Comparison of ENCODE assay signal across 24 cellular contexts in the genomic region with DNA sequence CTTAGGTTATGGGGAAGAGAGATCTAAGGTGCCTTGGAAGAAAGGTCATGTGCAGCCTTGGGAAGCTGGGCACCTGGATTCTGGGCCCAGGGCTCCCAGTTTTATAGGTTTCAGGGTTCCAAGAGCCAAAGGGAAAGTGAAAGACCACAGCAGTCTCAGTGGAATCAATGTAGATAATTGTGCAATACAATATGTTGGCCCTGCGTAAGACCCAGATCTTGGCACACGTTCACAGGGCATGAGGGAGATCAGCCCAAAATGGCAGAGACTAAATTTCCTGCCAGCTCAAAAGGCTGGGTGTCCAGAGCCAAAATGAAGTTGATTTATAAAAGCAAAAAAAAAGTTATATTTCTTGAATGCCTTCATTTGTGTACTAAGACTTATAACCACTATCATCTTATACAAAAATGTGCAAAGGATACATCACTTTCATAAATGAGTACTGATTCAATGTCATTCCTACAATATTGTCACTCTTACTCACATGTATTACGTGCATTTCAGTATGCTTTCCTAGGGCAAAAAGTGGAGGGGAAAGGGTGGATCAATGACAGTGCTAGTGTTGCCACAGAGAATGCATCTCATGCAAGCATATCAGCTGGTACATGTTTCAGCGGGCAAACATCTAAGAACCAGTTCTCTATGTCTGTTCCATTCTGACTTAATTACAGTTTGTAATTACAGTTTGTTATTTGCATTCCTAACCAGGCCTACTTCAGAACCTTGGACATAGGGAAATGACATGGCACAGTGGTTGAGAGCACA. TPM values are rescaled to one million over a fixed set of nuclear protein-coding genes. Genes with fewer than 3 reads are reported as not detected.
DNase-seq lines count a peak whose midpoint lies in the region; ATAC-seq and TF ChIP-seq lines count a peak whose summit lies in the region.
"Had no signal": no experiment of that assay in that cellular context is flagged by ENCODE, and none has a peak within 500 bp of the region (broad histone marks: within the 10 kb centered on the region; RNA-seq: fewer than 3 reads in every experiment).

No MANE protein-coding gene starts in this region.

- H3K79me2 ChIP-seq in GM23338 (replicated peaks; ENCODE audit: insufficient read depth): no peaks in the 10 kb centered on the region

- H3K4me3 Mint-ChIP-seq in GM23338: no peak overlapping the region
- H3K4me3 Mint-ChIP-seq: CD4-positive, alpha-beta T cell; T-cell had no signal

- TF ChIP-seq CTCF in GM23338 (conservative IDR thresholded peaks at IDR 0.05; ENCODE audit: low read depth in 2 of 2) (no peak), epithelial cell of esophagus (IDR thresholded peaks at IDR 0.05; ENCODE audit: insufficient read depth, low read depth, low read length, missing control alignments) (no peak), right lobe of liver (IDR thresholded peaks at IDR 0.05) (no peak), colonic mucosa (IDR thresholded peaks at IDR 0.05) (no peak)

- peaks cover 25% of the 10 kb centered on the region for H3K4me1 Mint-ChIP-seq in GM23338
- H3K4me1 Mint-ChIP-seq: T-cell had no signal

- peaks cover 5% of the 10 kb centered on the region for H3K27me3 Mint-ChIP-seq in GM23338 (ENCODE audit: insufficient read depth, low read depth, poor library complexity)

- 52% methylated on average over 4 of the region's 4 CpGs for WGBS in right lobe of liver (ENCODE audit: insufficient coverage, low coverage, low lambda C conversion rate, missing lambda C conversion rate)

- H3K9ac ChIP-seq in colonic mucosa (ENCODE audit: low read depth in 2 of 2, low read length in 2 of 2): no peak overlapping the region
- H3K9ac ChIP-seq: BLaER1 treated with 17β-estradiol and CSF1 and Interleukin-3, amounts not matched to agents 10 nM and 100 nM had no signal

- TF ChIP-seq POLR2A in right lobe of liver (IDR thresholded peaks at IDR 0.05): no peak

- H3K4me1 ChIP-seq in GM23338 (ENCODE audit: insufficient read depth): peaks cover 9% of the 10 kb centered on the region
- H3K4me1 ChIP-seq in right lobe of liver: no peaks in the 10 kb centered on the region
- no peaks in the 10 kb centered on the region for H3K4me1 ChIP-seq in colonic mucosa
- H3K4me1 ChIP-seq: A549, SJSA1 had no signal

- H3K9me3 Mint-ChIP-seq in GM23338: no peaks in the 10 kb centered on the region
- H3K9me3 Mint-ChIP-seq: CD4-positive, alpha-beta T cell; T-cell had no signal

- no peaks in the 10 kb centered on the region for H3K36me3 Mint-ChIP-seq in GM23338 (ENCODE audit: low read depth)
- H3K36me3 Mint-ChIP-seq: T-cell had no signal

- intact Hi-C loops in right lobe of liver (cut with DNase I): no loop called here
- intact Hi-C loops in colonic mucosa (cut with DNase I): no loop called here

- no peaks in the 10 kb centered on the region for H4K20me1 ChIP-seq in GM23338 (replicated peaks; ENCODE audit: insufficient read depth)
- H4K20me1 ChIP-seq: BLaER1 treated with 17β-estradiol and CSF1 and Interleukin-3, amounts not matched to agents 10 nM and 100 nM had no signal

- no peak overlapping the region for H3K27ac Mint-ChIP-seq in GM23338
- H3K27ac Mint-ChIP-seq: CD4-positive, alpha-beta T cell; T-cell had no signal

- no peaks in the 10 kb centered on the region for H3K9me3 ChIP-seq in right lobe of liver
- H3K9me3 ChIP-seq in colonic mucosa: no peaks in the 10 kb centered on the region
- H3K9me3 ChIP-seq: A549, SJSA1 had no signal

- H3K36me3 ChIP-seq in GM23338 (ENCODE audit: insufficient read depth): no peaks in the 10 kb centered on the region
- no peaks in the 10 kb centered on the region for H3K36me3 ChIP-seq in right lobe of liver
- no peaks in the 10 kb centered on the region for H3K36me3 ChIP-seq in colonic mucosa
- H3K36me3 ChIP-seq: SJSA1 had no signal

- H2AFZ ChIP-seq in GM23338: 0 out of 2 replicates have a peak overlapping the region, but pooled peaks have one; percentile 44
- H2AFZ ChIP-seq: PC-9 had no signal

- no peak overlapping the region for H3K27ac ChIP-seq in GM23338 (ENCODE audit: low read depth)
- no peak overlapping the region for H3K27ac ChIP-seq in right lobe of liver
- H3K27ac ChIP-seq in colonic mucosa: no peak overlapping the region
- H3K27ac ChIP-seq: A549; BLaER1 treated with 17β-estradiol and CSF1 and Interleukin-3, amounts not matched to agents 10 nM and 100 nM; PC-9; SJSA1 had no signal

- H3K4me2 ChIP-seq in GM23338: no peak overlapping the region
- H3K4me2 ChIP-seq: A549, PC-9 had no signal

- H3F3A ChIP-seq in GM23338 (replicated peaks; ENCODE audit: low read depth): no peaks in the 10 kb centered on the region

- ATAC-seq in GM23338: no peak
- ATAC-seq in right lobe of liver: peak; percentile 45 to 88 (median 80)
- ATAC-seq in HG03135 (IDR thresholded peaks at IDR 0.05; ENCODE audit: unreplicated experiment): no peak
- ATAC-seq: A549, HCT116, Right ventricle myocardium inferior, T-cell had no signal

- H3K4me3 ChIP-seq in GM23338 (no peak overlapping the region), epithelial cell of esophagus (ENCODE audit: low read length) (no peak overlapping the region), right lobe of liver (no peak overlapping the region), colonic mucosa (no peak overlapping the region)
- H3K4me3 ChIP-seq: A549; BLaER1 treated with 17β-estradiol and CSF1 and Interleukin-3, amounts not matched to agents 10 nM and 100 nM; PC-9; SJSA1 had no signal

- H3K27me3 ChIP-seq in GM23338 (ENCODE audit: insufficient read depth): no peaks in the 10 kb centered on the region
- H3K27me3 ChIP-seq in right lobe of liver: no peaks in the 10 kb centered on the region
- no peaks in the 10 kb centered on the region for H3K27me3 ChIP-seq in colonic mucosa
- H3K27me3 ChIP-seq: BLaER1 treated with 17β-estradiol and CSF1 and Interleukin-3, amounts not matched to agents 10 nM and 100 nM; SJSA1 had no signal

- peaks cover 2% of the 10 kb centered on the region for H3K9me2 ChIP-seq in GM23338 (ENCODE audit: insufficient read depth)

- DNase-seq in GM23338 (ENCODE audit: low spot score): no peak
- peak; percentile 90 to 92 for DNase-seq in NCI-H526 (lab: John Stamatoyannopoulos, UW)
- peak; percentile 33 for DNase-seq in epithelial cell of esophagus (ENCODE audit: low read depth)
- peak in 1 of 3 donors; percentile 56 for DNase-seq in right lobe of liver
- DNase-seq in NCI-H345 treated with DMSO at 0.1 percent for 48 hours (lab: John Stamatoyannopoulos, UW; ENCODE audit: unreplicated experiment): no peak
- no peak for DNase-seq in colonic mucosa
- DNase-seq: AML-193; CD4-positive, alpha-beta T cell; DMS79; EL; GDM1; KG1; MM.1S; NCI-H2029; NCI-H774; NK-92 treated with Interleukin-12 subunit alpha and Interleukin-12 subunit beta, amount 100 ng/mL, for 24 hours; PC-9; T-cell had no signal

TF ChIP-seq in GM23338, 12 proteins besides CTCF, POLR2A, EP300 and RAD21 (continues in another document):
- TF ChIP-seq EZH2 (IDR thresholded peaks at IDR 0.05; ENCODE audit: low read depth, unreplicated experiment) (no peak), ZNF331 (CRISPR knock-in tag; IDR thresholded peaks at IDR 0.05; ENCODE audit: low read depth) (no peak), CREB1 (CRISPR knock-in tag; IDR thresholded peaks at IDR 0.05; ENCODE audit: low read depth) (no peak), ZNF114 (CRISPR knock-in tag; IDR thresholded peaks at IDR 0.05) (no peak), STAT1 (IDR thresholded peaks at IDR 0.05; ENCODE audit: unreplicated experiment) (no peak), EZH2phosphoT487 (IDR thresholded peaks at IDR 0.05; ENCODE audit: unreplicated experiment) (no peak), JUNB (IDR thresholded peaks at IDR 0.05; ENCODE audit: unreplicated experiment) (no peak), POLR2AphosphoS5 (IDR thresholded peaks at IDR 0.05; ENCODE audit: low read depth) (no peak)

RNA-seq across cellular contexts. Expression of a gene that starts 22.5 kb away (rescaled TPM):
- 1.2 and 2.8 TPM in 2 replicates for total RNA-seq in GM23338 (2014; rRNA removed; shearing (Covaris generic))
- 2.4 TPM in 2 replicates for polyA plus RNA-seq in GM23338 (2016; fragmentation: Nextera tagmentation; extraction: Ambion mirVana)
- total RNA-seq in right lobe of liver (10 to 100 TPM; 10.1 to 28.1 (median 14.4) TPM), colonic mucosa (1 to 10 TPM; 6.4 to 8.5 TPM)

Comparison
In these comparisons a context has a peak if more than half of its experiments do, and no peak if none do; other contexts are left out.
1. ATAC-seq: peak in right lobe of liver (4 of 4); none in GM23338 (single experiment) and HG03135 (single experiment).
2. DNase-seq: peak in NCI-H526 (2 of 2) and epithelial cell of esophagus (single experiment); none in GM23338 (single experiment), NCI-H345 treated with DMSO at 0.1 percent for 48 hours (single experiment) and colonic mucosa (single experiment).